ENCODE assay signal across 8 cellular contexts in genomic region chr17:80263253-80264047, GRCh38. TPM values are rescaled to one million over a fixed set of nuclear protein-coding genes. Genes with fewer than 3 reads are reported as not detected.
DNase-seq lines count a peak whose midpoint lies in the region; TF ChIP-seq lines count a peak whose summit lies in the region.

No MANE protein-coding gene starts in this region.

- TF ChIP-seq POLR2A in GM19193 (IDR thresholded peaks at IDR 0.05; ENCODE audit: extremely low read depth, insufficient read depth, insufficient read length) = peak; percentile 99

- DNase-seq in HPDE6-E6E7 (ENCODE audit: extremely low spot score) (peak; percentile 42), T follicular helper cell (ENCODE audit: low read depth) (peak; percentile 79), ascending aorta (ENCODE audit: low spot score in 2 of 2) (peak; percentile 71 to 89), iris pigment epithelial cell (ENCODE audit: low read depth) (peak; percentile 86), NCI-H748 treated with DMSO at 0.1 percent for 48 hours (lab: John Stamatoyannopoulos, UW) (no peak)
- peak; percentile 57 to 85 (median 76) for DNase-seq in stimulated activated CD4-positive, alpha-beta T cell treated with anti-CD3 and anti-CD28 coated beads, Interleukin-1b, Interleukin-23, amount 100 ng/mL, for 24 hours (ENCODE audit: low read depth in 4 of 4, low spot score in 1 of 4)

- intact Hi-C loops in ascending aorta (cut with DNase I) = loop anchor here (5.0 kb wide), 2 partner anchors 116 to 161 kb away; partner anchors contain the start of genes EIF4A3 and GAA

- H3K27ac ChIP-seq in BLaER1 (peak overlapping the region; percentile 94), ascending aorta (peak overlapping the region; percentile 72 to 97)

- H3K9ac ChIP-seq in BLaER1 = peak overlapping the region; percentile 67

- peaks cover 31% of the 10 kb centered on the region for H3K36me3 ChIP-seq in BLaER1
- H3K36me3 ChIP-seq in ascending aorta = peaks cover 9 to 15% of the 10 kb centered on the region in 2 donors

- TF ChIP-seq CTCF in ascending aorta (IDR thresholded peaks at IDR 0.05) = peak in 1 of 3 experiments; percentile 8

- peaks cover 61% of the 10 kb centered on the region for H3K4me1 ChIP-seq in BLaER1
- peaks cover 15 to 28% of the 10 kb centered on the region in 2 donors for H3K4me1 ChIP-seq in ascending aorta

- H3K4me3 ChIP-seq in BLaER1 = peak overlapping the region; percentile 81
- H3K4me3 ChIP-seq in ascending aorta = peak overlapping the region; percentile 26 to 57

- H3K9me3 ChIP-seq in BLaER1 = no peaks in the 10 kb centered on the region
- H3K9me3 ChIP-seq in ascending aorta = no peaks in the 10 kb centered on the region

- H3K4me2 ChIP-seq in BLaER1 = peak overlapping the region; percentile 100

- no peaks in the 10 kb centered on the region for H3K27me3 ChIP-seq in BLaER1
- no peaks in the 10 kb centered on the region for H3K27me3 ChIP-seq in ascending aorta

- H4K20me1 ChIP-seq in BLaER1 = peaks cover 30% of the 10 kb centered on the region

RNA-seq across cellular contexts. Expression of gene RNF213, which starts 2.8 kb away (rescaled TPM):
- 155 TPM for total RNA-seq in ascending aorta

RNA-seq across cellular contexts. Expression of gene SLC26A11, which starts 43.2 kb away (rescaled TPM):
- total RNA-seq in ascending aorta = 25.8 TPM

RNA-seq across cellular contexts. Expression of gene SGSH, which starts 43.3 kb away (rescaled TPM):
- 50.9 TPM for total RNA-seq in ascending aorta
